Comparison of ENCODE assay signal across 17 cellular contexts in genomic region chr6:43986177-43986825, GRCh38.
"Had no signal": no experiment of that assay in that cellular context is flagged by ENCODE, and none has a peak within 500 bp of the region (broad histone marks: within the 10 kb centered on the region; RNA-seq: fewer than 3 reads in every experiment).

No MANE protein-coding gene starts in this region.

- H3K4me3 ChIP-seq: coronary artery, gastrocnemius medialis, heart right ventricle, spleen, transverse colon had no signal

- H3K27me3 ChIP-seq: gastrocnemius medialis, transverse colon had no signal

- H3K27ac Mint-ChIP-seq: activated CD8-positive, alpha-beta T cell treated with anti-CD3 and anti-CD28 coated beads for 36 hours; stimulated activated memory B cell treated with anti-CD40 and anti-IgM and Interleukin-4, amounts not matched to agents 10 μg/mL and 1 μg/mL and 100 μg/mL, for 72 hours had no signal

- H3K9me3 Mint-ChIP-seq: activated CD8-positive, alpha-beta T cell treated with anti-CD3 and anti-CD28 coated beads for 36 hours; stimulated activated memory B cell treated with anti-CD40 and anti-IgM and Interleukin-4, amounts not matched to agents 10 μg/mL and 1 μg/mL and 100 μg/mL, for 72 hours had no signal

- H3K9me3 ChIP-seq: gastrocnemius medialis, heart right ventricle, neutrophil, spleen, transverse colon had no signal

- ATAC-seq: activated CD8-positive, alpha-beta T cell treated with anti-CD3 and anti-CD28 coated beads for 36 hours; gastrocnemius medialis; left lobe of liver; stimulated activated memory B cell treated with anti-CD40 and anti-IgM and Interleukin-4, amounts not matched to agents 10 μg/mL and 1 μg/mL and 100 μg/mL, for 72 hours had no signal

- H3K4me1 Mint-ChIP-seq: stimulated activated memory B cell treated with anti-CD40 and anti-IgM and Interleukin-4, amounts not matched to agents 10 μg/mL and 1 μg/mL and 100 μg/mL, for 72 hours had no signal

- H3K27ac ChIP-seq: coronary artery, heart right ventricle, neutrophil, spleen, transverse colon had no signal

- FAIRE-seq: islet of Langerhans had no signal

- DNase-seq: activated CD4-positive, alpha-beta T cell treated with anti-CD3 and anti-CD28 coated beads for 4 hours; activated CD8-positive, alpha-beta memory T cell treated with anti-CD3 and anti-CD28 coated beads, Interleukin-2, amount 50 U/mL, for 48 hours; activated CD8-positive, alpha-beta T cell treated with anti-CD3 and anti-CD28 coated beads for 36 hours; caudate nucleus; effector CD4-positive, alpha-beta T cell; gastrocnemius medialis; heart right ventricle; mesenchymal stem cell; spleen; stimulated activated CD4-positive, alpha-beta T cell treated with anti-CD3 and anti-CD28 coated beads, Interleukin-1b, Interleukin-23, amount 100 ng/mL, for 48 hours; substantia nigra; transverse colon had no signal

- H3K4me3 Mint-ChIP-seq: activated CD8-positive, alpha-beta T cell treated with anti-CD3 and anti-CD28 coated beads for 36 hours; stimulated activated memory B cell treated with anti-CD40 and anti-IgM and Interleukin-4, amounts not matched to agents 10 μg/mL and 1 μg/mL and 100 μg/mL, for 72 hours had no signal

- H3K36me3 Mint-ChIP-seq: stimulated activated memory B cell treated with anti-CD40 and anti-IgM and Interleukin-4, amounts not matched to agents 10 μg/mL and 1 μg/mL and 100 μg/mL, for 72 hours had no signal

- H3K27me3 Mint-ChIP-seq: activated CD8-positive, alpha-beta T cell treated with anti-CD3 and anti-CD28 coated beads for 36 hours had no signal

- H3K36me3 ChIP-seq: gastrocnemius medialis, heart right ventricle, neutrophil, spleen, transverse colon had no signal
